18 cellular contexts compared by ENCODE assay signal in the genomic region with DNA sequence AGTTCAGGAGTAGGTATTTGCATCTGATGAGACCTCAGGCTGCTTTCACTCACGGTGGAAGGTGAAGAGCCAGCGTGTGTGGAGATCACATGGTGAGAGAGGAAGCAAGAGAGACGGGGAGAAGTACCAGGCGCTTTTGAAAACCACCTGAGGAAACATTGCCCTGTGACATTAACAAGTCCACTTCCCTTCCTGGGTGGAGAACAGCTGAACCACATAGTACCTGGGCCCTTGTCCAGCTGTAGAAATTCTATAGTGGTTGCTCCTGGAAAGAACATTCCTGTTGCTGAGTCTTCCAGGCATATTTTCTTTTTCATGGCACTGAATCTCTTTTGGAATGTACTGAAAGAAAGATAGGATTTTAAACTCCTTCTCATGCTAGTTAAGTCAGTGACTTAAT.
DNase-seq lines count a peak whose midpoint lies in the region; ATAC-seq and TF ChIP-seq lines count a peak whose summit lies in the region.
"Had no signal": no experiment of that assay in that cellular context is flagged by ENCODE, and none has a peak within 500 bp of the region (broad histone marks: within the 10 kb centered on the region; RNA-seq: fewer than 3 reads in every experiment).

No MANE protein-coding gene starts in this region.

- TF ChIP-seq CTCF in fibroblast of pulmonary artery (IDR thresholded peaks at IDR 0.05; ENCODE audit: low read length, missing control alignments) = no peak

- H3K4me1 Mint-ChIP-seq in activated naive CD8-positive, alpha-beta T cell treated with anti-CD3 and anti-CD28 coated beads, Interleukin-2, amount 10 ng/mL, durations not matched to agents 7 days and 5 days = peaks cover 14% of the 10 kb centered on the region
- H3K4me1 Mint-ChIP-seq in activated naive CD8-positive, alpha-beta T cell treated with anti-CD3 and anti-CD28 coated beads, Interleukin-2, amount 50 U/mL, for 24 hours = peaks cover 10% of the 10 kb centered on the region
- peaks cover 9% of the 10 kb centered on the region for H3K4me1 Mint-ChIP-seq in activated T-helper 17 cell treated with anti-CD3 and anti-CD28 coated beads, Interleukin-2, amount 50 U/mL, for 72 hours

- H3K9ac ChIP-seq in stomach smooth muscle (ENCODE audit: low read length in 2 of 2) = no peak overlapping the region

- H3K9me3 Mint-ChIP-seq in activated naive CD8-positive, alpha-beta T cell treated with anti-CD3 and anti-CD28 coated beads, Interleukin-2, amount 10 ng/mL, durations not matched to agents 7 days and 5 days = no peaks in the 10 kb centered on the region
- no peaks in the 10 kb centered on the region for H3K9me3 Mint-ChIP-seq in activated naive CD8-positive, alpha-beta T cell treated with anti-CD3 and anti-CD28 coated beads, Interleukin-2, amount 50 U/mL, for 24 hours
- H3K9me3 Mint-ChIP-seq in activated T-helper 17 cell treated with anti-CD3 and anti-CD28 coated beads, Interleukin-2, amount 50 U/mL, for 72 hours = no peaks in the 10 kb centered on the region
- H3K9me3 Mint-ChIP-seq: naive thymus-derived CD8-positive, alpha-beta T cell had no signal

- no peaks in the 10 kb centered on the region for H3K36me3 Mint-ChIP-seq in activated naive CD8-positive, alpha-beta T cell treated with anti-CD3 and anti-CD28 coated beads, Interleukin-2, amount 10 ng/mL, durations not matched to agents 7 days and 5 days
- H3K36me3 Mint-ChIP-seq in activated naive CD8-positive, alpha-beta T cell treated with anti-CD3 and anti-CD28 coated beads, Interleukin-2, amount 50 U/mL, for 24 hours (ENCODE audit: low read depth) = no peaks in the 10 kb centered on the region
- no peaks in the 10 kb centered on the region for H3K36me3 Mint-ChIP-seq in activated T-helper 17 cell treated with anti-CD3 and anti-CD28 coated beads, Interleukin-2, amount 50 U/mL, for 72 hours (ENCODE audit: low read depth)
- H3K36me3 Mint-ChIP-seq: naive thymus-derived CD8-positive, alpha-beta T cell had no signal

- no peaks in the 10 kb centered on the region for H3K27me3 Mint-ChIP-seq in activated naive CD8-positive, alpha-beta T cell treated with anti-CD3 and anti-CD28 coated beads, Interleukin-2, amount 10 ng/mL, durations not matched to agents 7 days and 5 days
- H3K27me3 Mint-ChIP-seq in activated naive CD8-positive, alpha-beta T cell treated with anti-CD3 and anti-CD28 coated beads, Interleukin-2, amount 50 U/mL, for 24 hours = no peaks in the 10 kb centered on the region
- peaks cover 1% of the 10 kb centered on the region for H3K27me3 Mint-ChIP-seq in activated T-helper 17 cell treated with anti-CD3 and anti-CD28 coated beads, Interleukin-2, amount 50 U/mL, for 72 hours

- H3K27me3 ChIP-seq in stomach smooth muscle (ENCODE audit: control insufficient read depth in 1 of 2, insufficient read depth in 2 of 2, low read length in 2 of 2) = no peaks in the 10 kb centered on the region
- H3K27me3 ChIP-seq: vagina had no signal

- ATAC-seq in activated naive CD8-positive, alpha-beta T cell treated with anti-CD3 and anti-CD28 coated beads, Interleukin-2, amount 10 ng/mL, durations not matched to agents 7 days and 5 days (ENCODE audit: low read depth) = peak; percentile 54
- ATAC-seq in activated naive CD8-positive, alpha-beta T cell treated with anti-CD3 and anti-CD28 coated beads, Interleukin-2, amount 50 U/mL, for 24 hours = no peak
- ATAC-seq in activated T-helper 17 cell treated with anti-CD3 and anti-CD28 coated beads, Interleukin-2, amount 50 U/mL, for 72 hours (replicated peaks) = no peak
- no peak for ATAC-seq in HG03175 (IDR thresholded peaks at IDR 0.05; ENCODE audit: unreplicated experiment)
- ATAC-seq: heart left ventricle; naive thymus-derived CD8-positive, alpha-beta T cell; right cardiac atrium had no signal

- no peak overlapping the region for H3K4me3 ChIP-seq in fibroblast of pulmonary artery (replicated peaks; ENCODE audit: low read depth, low read length)
- no peak overlapping the region for H3K4me3 ChIP-seq in stomach smooth muscle (ENCODE audit: low read length in 2 of 2)
- H3K4me3 ChIP-seq: heart left ventricle, SK-N-MC, vagina had no signal

- DNase-seq in activated naive CD8-positive, alpha-beta T cell treated with anti-CD3 and anti-CD28 coated beads, Interleukin-2, amount 10 ng/mL, durations not matched to agents 7 days and 5 days = no peak
- no peak for DNase-seq in activated naive CD8-positive, alpha-beta T cell treated with anti-CD3 and anti-CD28 coated beads, Interleukin-2, amount 50 U/mL, for 24 hours
- DNase-seq in fibroblast of pulmonary artery (ENCODE audit: low read depth) (peak; percentile 53), epidermal melanocyte (ENCODE audit: insufficient read length, low spot score) (no peak), SKM-1 treated with dmso at 0.1 percent for 144 hours (lab: John Stamatoyannopoulos, UW; ENCODE audit: unreplicated experiment) (no peak)
- DNase-seq: activated CD8-positive, alpha-beta memory T cell treated with anti-CD3 and anti-CD28 coated beads for 24 hours; activated gamma-delta T cell treated with Interleukin-2 at 50 U/mL for 16 hours; Caco-2; central memory CD4-positive, alpha-beta T cell; heart left ventricle; right cardiac atrium; stimulated activated CD4-positive, alpha-beta T cell treated with anti-CD3 and anti-CD28 coated beads, Interleukin-4, amount 100 ng/mL, for 1 hour had no signal

- POLR2A ChIA-PET in activated naive CD8-positive, alpha-beta T cell treated with anti-CD3 and anti-CD28 coated beads, Interleukin-2, amount 10 ng/mL, durations not matched to agents 7 days and 5 days (lab: Charles Lee) = no interaction called here

- H3K27ac ChIP-seq in stomach smooth muscle (ENCODE audit: low read length) = peak overlapping the region; percentile 6
- H3K27ac ChIP-seq: heart left ventricle, SK-N-MC, vagina had no signal

- H3K4me3 Mint-ChIP-seq in activated naive CD8-positive, alpha-beta T cell treated with anti-CD3 and anti-CD28 coated beads, Interleukin-2, amount 10 ng/mL, durations not matched to agents 7 days and 5 days = no peak overlapping the region
- H3K4me3 Mint-ChIP-seq in activated naive CD8-positive, alpha-beta T cell treated with anti-CD3 and anti-CD28 coated beads, Interleukin-2, amount 50 U/mL, for 24 hours = no peak overlapping the region
- H3K4me3 Mint-ChIP-seq in activated T-helper 17 cell treated with anti-CD3 and anti-CD28 coated beads, Interleukin-2, amount 50 U/mL, for 72 hours = no peak overlapping the region
- H3K4me3 Mint-ChIP-seq: naive thymus-derived CD8-positive, alpha-beta T cell had no signal

- H3K36me3 ChIP-seq in stomach smooth muscle (ENCODE audit: control insufficient read depth in 2 of 2, insufficient read depth in 2 of 2, low read length in 2 of 2) = no peaks in the 10 kb centered on the region
- H3K36me3 ChIP-seq: heart left ventricle, vagina had no signal

- H3K27ac Mint-ChIP-seq in activated naive CD8-positive, alpha-beta T cell treated with anti-CD3 and anti-CD28 coated beads, Interleukin-2, amount 10 ng/mL, durations not matched to agents 7 days and 5 days = peak overlapping the region; percentile 37
- H3K27ac Mint-ChIP-seq in activated naive CD8-positive, alpha-beta T cell treated with anti-CD3 and anti-CD28 coated beads, Interleukin-2, amount 50 U/mL, for 24 hours = no peak overlapping the region
- H3K27ac Mint-ChIP-seq in activated T-helper 17 cell treated with anti-CD3 and anti-CD28 coated beads, Interleukin-2, amount 50 U/mL, for 72 hours = peak overlapping the region; percentile 58

- H3K4me1 ChIP-seq in stomach smooth muscle (ENCODE audit: control insufficient read depth, insufficient read depth, low read length) = peaks cover 21% of the 10 kb centered on the region
- H3K4me1 ChIP-seq: Caco-2, heart left ventricle had no signal

- peaks cover 0 to 4% of the 10 kb centered on the region in 2 donors for H3K9me3 ChIP-seq in stomach smooth muscle (ENCODE audit: control insufficient read depth in 2 of 2, low read length in 2 of 2)
- H3K9me3 ChIP-seq: Caco-2, heart left ventricle, vagina had no signal
